Comparison of ENCODE assay signal across 9 cellular contexts in genomic region chr19:58563034-58563573, GRCh38. TPM values are rescaled to one million over a fixed set of nuclear protein-coding genes. Genes with fewer than 3 reads are reported as not detected.
DNase-seq lines count a peak whose midpoint lies in the region; ATAC-seq and TF ChIP-seq lines count a peak whose summit lies in the region.
"Had no signal": no experiment of that assay in that cellular context is flagged by ENCODE, and none has a peak within 500 bp of the region (broad histone marks: within the 10 kb centered on the region; RNA-seq: fewer than 3 reads in every experiment).

No MANE protein-coding gene starts in this region.

- H3K4me1 ChIP-seq in ascending aorta: peaks cover 11 to 26% of the 10 kb centered on the region in 2 donors
- peaks cover 44% of the 10 kb centered on the region for H3K4me1 ChIP-seq in suprapubic skin

- H3K36me3 ChIP-seq in ascending aorta (no peaks in the 10 kb centered on the region), suprapubic skin (peaks cover 13% of the 10 kb centered on the region)

- no peak for ATAC-seq in HG02885 (IDR thresholded peaks at IDR 0.05; ENCODE audit: poor library complexity, unreplicated experiment)

- H3K9me3 ChIP-seq in ascending aorta: no peaks in the 10 kb centered on the region
- H3K9me3 ChIP-seq in suprapubic skin: no peaks in the 10 kb centered on the region

- no peaks in the 10 kb centered on the region for H3K27me3 ChIP-seq in ascending aorta
- no peaks in the 10 kb centered on the region for H3K27me3 ChIP-seq in suprapubic skin

- intact Hi-C loops in ascending aorta (cut with DNase I): no loop called here

- DNase-seq in activated CD4-positive, alpha-beta T cell treated with anti-CD3 and anti-CD28 coated beads for 48 hours: peak; percentile 49
- no peak for DNase-seq in activated CD4-positive, alpha-beta T cell treated with anti-CD3 and anti-CD28 coated beads for 1 hour
- DNase-seq in ascending aorta (ENCODE audit: low spot score in 2 of 2): no peak
- DNase-seq in left kidney (ENCODE audit: low read depth, low spot score): peak; percentile 81
- peak in 1 of 2 donors; percentile 76 for DNase-seq in suprapubic skin (ENCODE audit: low spot score in 2 of 2)
- DNase-seq in SHP77 treated with DMSO at 0.1 percent for 48 hours (lab: John Stamatoyannopoulos, UW): no peak
- no peak for DNase-seq in SIG-M5 (lab: John Stamatoyannopoulos, UW)
- DNase-seq: NCI-H226 had no signal

- peak overlapping the region in 1 of 2 donors; percentile 58 for H3K27ac ChIP-seq in ascending aorta
- peak overlapping the region; percentile 7 for H3K27ac ChIP-seq in suprapubic skin

- no peak for TF ChIP-seq EP300 in suprapubic skin (IDR thresholded peaks at IDR 0.05)

- H3K4me3 ChIP-seq in ascending aorta (peak overlapping the region; percentile 46 to 69), suprapubic skin (peak overlapping the region; percentile 44)

- no peak for TF ChIP-seq POLR2A in suprapubic skin (IDR thresholded peaks at IDR 0.05)

- TF ChIP-seq CTCF in ascending aorta (IDR thresholded peaks at IDR 0.05) (no peak), suprapubic skin (IDR thresholded peaks at IDR 0.05) (no peak)

- 15% methylated on average over 6 of the region's 40 CpGs for WGBS in suprapubic skin

RNA-seq across cellular contexts. Expression of gene UBE2M, which starts 4.7 kb away (rescaled TPM):
- total RNA-seq in ascending aorta (14.8 TPM), suprapubic skin (10 to 100 TPM; 16.4 to 31.5 (median 21.7) TPM)

RNA-seq across cellular contexts. Expression of gene CHMP2A, which starts 8.2 kb away (rescaled TPM):
- 154 TPM for total RNA-seq in ascending aorta
- total RNA-seq in suprapubic skin: 100 to 1,000 TPM in 3 of 4 donors, 10 to 100 TPM in 1; 96.1 to 120 (median 103) TPM

RNA-seq across cellular contexts. Expression of gene MZF1, which starts 10.0 kb away (rescaled TPM):
- 77.1 TPM for total RNA-seq in ascending aorta
- 10 to 100 TPM; 29.0 to 53.2 (median 37.5) TPM for total RNA-seq in suprapubic skin

RNA-seq across cellular contexts. Expression of gene TRIM28, which starts 19.2 kb away (rescaled TPM):
- total RNA-seq in ascending aorta: 222 TPM
- 100 to 1,000 TPM; 334 to 395 (median 360) TPM for total RNA-seq in suprapubic skin

RNA-seq across cellular contexts. Expression of gene ZBTB45, which starts 43.5 kb away (rescaled TPM):
- total RNA-seq in ascending aorta (46.5 TPM), suprapubic skin (10 to 100 TPM in 3 of 4 donors, 1 to 10 TPM in 1; 6.7 to 20.7 (median 15.8) TPM)

Comparison
In these comparisons a context has a peak if more than half of its experiments do, and no peak if none do; other contexts are left out.
1. DNase-seq: peak in activated CD4-positive, alpha-beta T cell treated with anti-CD3 and anti-CD28 coated beads for 48 hours (single experiment) and left kidney (single experiment); none in activated CD4-positive, alpha-beta T cell treated with anti-CD3 and anti-CD28 coated beads for 1 hour (single experiment), ascending aorta (0 of 2), SHP77 treated with DMSO at 0.1 percent for 48 hours (single experiment) and SIG-M5 (single experiment).